8 cellular contexts compared by ENCODE assay signal in genomic region chr14:20970983-20971704, GRCh38. TPM values are rescaled to one million over a fixed set of nuclear protein-coding genes. Genes with fewer than 3 reads are reported as not detected.
DNase-seq lines count a peak whose midpoint lies in the region; ATAC-seq and TF ChIP-seq lines count a peak whose summit lies in the region.

No MANE protein-coding gene starts in this region.

- POLR2A ChIA-PET in BJ (lab: Charles Lee) = interaction anchor here (0.6 kb wide), 1 partner anchor 10 kb away, joined by 4 read pairs; no protein-coding TSS in a partner anchor

- H3K27me3 ChIP-seq in BJ (ENCODE audit: control insufficient read depth, insufficient read depth, low read length) (peaks cover 2% of the 10 kb centered on the region; the same call in 1 of the 2 replicates), right lobe of liver (no peaks in the 10 kb centered on the region)

- peak overlapping the region; percentile 70 for H3K27ac Mint-ChIP-seq in activated CD4-positive, alpha-beta T cell treated with anti-CD3 and anti-CD28 coated beads, Interleukin-2, amount 10 ng/mL, durations not matched to agents 24 days and 14 days
- peak overlapping the region; percentile 68 for H3K27ac Mint-ChIP-seq in dendritic cell treated with granulocyte-macrophage colony-stimulating factor and Interleukin-4, amounts not matched to agents 40 ng/mL and 50 ng/mL, for 4 days

- peaks cover 0 to 12% (median 2%) of the 10 kb centered on the region in 4 donors for H3K4me1 ChIP-seq in right lobe of liver

- H3K36me3 Mint-ChIP-seq in activated CD4-positive, alpha-beta T cell treated with anti-CD3 and anti-CD28 coated beads, Interleukin-2, amount 10 ng/mL, durations not matched to agents 24 days and 14 days (ENCODE audit: low read depth) = no peaks in the 10 kb centered on the region
- H3K36me3 Mint-ChIP-seq in dendritic cell treated with granulocyte-macrophage colony-stimulating factor and Interleukin-4, amounts not matched to agents 40 ng/mL and 50 ng/mL, for 4 days (ENCODE audit: low read depth) = no peaks in the 10 kb centered on the region

- TF ChIP-seq POLR2A in right lobe of liver (IDR thresholded peaks at IDR 0.05) = no peak

- H3K27ac ChIP-seq in right lobe of liver = peak overlapping the region; percentile 47 to 55 (median 54)

- no peaks in the 10 kb centered on the region for H3K9me3 Mint-ChIP-seq in activated CD4-positive, alpha-beta T cell treated with anti-CD3 and anti-CD28 coated beads, Interleukin-2, amount 10 ng/mL, durations not matched to agents 24 days and 14 days
- H3K9me3 Mint-ChIP-seq in dendritic cell treated with granulocyte-macrophage colony-stimulating factor and Interleukin-4, amounts not matched to agents 40 ng/mL and 50 ng/mL, for 4 days = no peaks in the 10 kb centered on the region

- H3K9me3 ChIP-seq in right lobe of liver = no peaks in the 10 kb centered on the region

- intact Hi-C loops in activated CD4-positive, alpha-beta T cell treated with anti-CD3 and anti-CD28 coated beads, Interleukin-2, amount 10 ng/mL, durations not matched to agents 24 days and 14 days (cut with micrococcal nuclease) = loop anchor here (1.0 to 5.0 kb wide), 6 partner anchors 18 to 339 kb away; partner anchors contain the start of genes METTL17 and RNASE4
- intact Hi-C loops in dendritic cell treated with granulocyte-macrophage colony-stimulating factor and Interleukin-4, amounts not matched to agents 40 ng/mL and 50 ng/mL, for 4 days (cut with micrococcal nuclease) = loop anchor here (1.0 to 5.0 kb wide), 3 partner anchors 99 to 274 kb away; no protein-coding TSS in a partner anchor
- intact Hi-C loops in right lobe of liver (cut with DNase I) = no loop called here

- H3K27me3 Mint-ChIP-seq in activated CD4-positive, alpha-beta T cell treated with anti-CD3 and anti-CD28 coated beads, Interleukin-2, amount 10 ng/mL, durations not matched to agents 24 days and 14 days = peaks cover 50% of the 10 kb centered on the region
- H3K27me3 Mint-ChIP-seq in dendritic cell treated with granulocyte-macrophage colony-stimulating factor and Interleukin-4, amounts not matched to agents 40 ng/mL and 50 ng/mL, for 4 days = no peaks in the 10 kb centered on the region

- peak overlapping the region; percentile 92 for H3K4me3 Mint-ChIP-seq in activated CD4-positive, alpha-beta T cell treated with anti-CD3 and anti-CD28 coated beads, Interleukin-2, amount 10 ng/mL, durations not matched to agents 24 days and 14 days
- peak overlapping the region; percentile 84 for H3K4me3 Mint-ChIP-seq in dendritic cell treated with granulocyte-macrophage colony-stimulating factor and Interleukin-4, amounts not matched to agents 40 ng/mL and 50 ng/mL, for 4 days

- WGBS in right lobe of liver (ENCODE audit: insufficient coverage, low coverage, low lambda C conversion rate, missing lambda C conversion rate) = 0% methylated on average over 12 of the region's 47 CpGs

- H3K36me3 ChIP-seq in BJ (ENCODE audit: control insufficient read depth, insufficient read depth, low read length) (no peaks in the 10 kb centered on the region), right lobe of liver (no peaks in the 10 kb centered on the region)

- TF ChIP-seq CTCF in BJ (IDR thresholded peaks at IDR 0.05; ENCODE audit: insufficient read depth, low read depth, low read length) (peak; percentile 100), right lobe of liver (IDR thresholded peaks at IDR 0.05) (peak; percentile 72 to 86 (median 77))

- CTCF ChIA-PET in BJ (lab: Yijun Ruan, JAX) = interaction anchor here (0.5 to 5.6 kb wide), 55 partner anchors 8 to 364 kb away, joined by 3 to 53 read pairs (median 5); partner anchors contain the start of genes ARHGEF40, RNASE2 and SLC39A2

- peak; percentile 95 for ATAC-seq in HG03432 (IDR thresholded peaks at IDR 0.05; ENCODE audit: unreplicated experiment)
- peak; percentile 97 to 99 (median 98) for ATAC-seq in right lobe of liver

- DNase-seq in BJ (ENCODE audit: low read depth) (no peak), GM19238 (ENCODE audit: insufficient read length, low spot score) (peak; percentile 77), NCI-H510A treated with DMSO at 0.1 percent for 48 hours (lab: John Stamatoyannopoulos, UW) (peak; percentile 52), right lobe of liver (peak; percentile 85 to 89 (median 87))
- peak; percentile 95 for DNase-seq in activated CD4-positive, alpha-beta T cell treated with anti-CD3 and anti-CD28 coated beads, Interleukin-2, amount 10 ng/mL, durations not matched to agents 24 days and 14 days
- DNase-seq in stimulated activated CD4-positive, alpha-beta T cell treated with anti-CD3 and anti-CD28 coated beads, Interleukin-4, amount 100 ng/mL, for 1 hour = peak; percentile 80

- H3K4me3 ChIP-seq in BJ (ENCODE audit: low read depth, low read length) (peak overlapping the region; percentile 44), right lobe of liver (peak overlapping the region; percentile 55 to 70 (median 66))

- peaks cover 13% of the 10 kb centered on the region for H3K4me1 Mint-ChIP-seq in activated CD4-positive, alpha-beta T cell treated with anti-CD3 and anti-CD28 coated beads, Interleukin-2, amount 10 ng/mL, durations not matched to agents 24 days and 14 days
- peaks cover 25% of the 10 kb centered on the region for H3K4me1 Mint-ChIP-seq in dendritic cell treated with granulocyte-macrophage colony-stimulating factor and Interleukin-4, amounts not matched to agents 40 ng/mL and 50 ng/mL, for 4 days (ENCODE audit: low read depth)

RNA-seq across cellular contexts. Expression of gene RNASE2, which starts 15.9 kb away (rescaled TPM):
- polyA plus RNA-seq in BJ (2011; rRNA removed) = not detected in 2 replicates
- not detected in 2 replicates for polyA minus RNA-seq in BJ (2011; rRNA and poly(A)+ RNA removed)
- not detected in 2 replicates for total RNA-seq in activated CD4-positive, alpha-beta T cell treated with anti-CD3 and anti-CD28 coated beads, Interleukin-2, amount 10 ng/mL, durations not matched to agents 24 days and 14 days
- total RNA-seq in right lobe of liver = 1 to 10 TPM in 2 of 6 experiments, under 1 TPM in 3, not detected in 1; 0.29 to 1.7 (median 0.81) TPM

RNA-seq across cellular contexts. Expression of gene METTL17, which starts 18.6 kb away (rescaled TPM):
- 49.8 and 56.2 TPM in 2 replicates for polyA plus RNA-seq in BJ (2011; rRNA removed)
- 20.6 and 28.4 TPM in 2 replicates for polyA minus RNA-seq in BJ (2011; rRNA and poly(A)+ RNA removed)
- 94.6 and 99.1 TPM in 2 replicates for total RNA-seq in activated CD4-positive, alpha-beta T cell treated with anti-CD3 and anti-CD28 coated beads, Interleukin-2, amount 10 ng/mL, durations not matched to agents 24 days and 14 days
- total RNA-seq in right lobe of liver = 10 to 100 TPM; 27.5 to 70.7 (median 34.6) TPM

RNA-seq across cellular contexts. Expression of gene SLC39A2, which starts 27.9 kb away (rescaled TPM):
- not detected in 2 replicates for polyA plus RNA-seq in BJ (2011; rRNA removed)
- not detected in 2 replicates for polyA minus RNA-seq in BJ (2011; rRNA and poly(A)+ RNA removed)
- 0.33 TPM in 1 of 2 replicates, not detected in the other for total RNA-seq in activated CD4-positive, alpha-beta T cell treated with anti-CD3 and anti-CD28 coated beads, Interleukin-2, amount 10 ng/mL, durations not matched to agents 24 days and 14 days
- not detected for total RNA-seq in right lobe of liver

RNA-seq across cellular contexts. Expression of gene NDRG2, which starts 53.7 kb away (rescaled TPM):
- polyA plus RNA-seq in BJ (2011; rRNA removed) = 0.83 and 1.1 TPM in 2 replicates
- 0.43 and 0.46 TPM in 2 replicates for polyA minus RNA-seq in BJ (2011; rRNA and poly(A)+ RNA removed)
- total RNA-seq in activated CD4-positive, alpha-beta T cell treated with anti-CD3 and anti-CD28 coated beads, Interleukin-2, amount 10 ng/mL, durations not matched to agents 24 days and 14 days = 1.9 and 2.3 TPM in 2 replicates
- total RNA-seq in right lobe of liver = 100 to 1,000 TPM in 5 of 6 experiments, 10 to 100 TPM in 1; 92.2 to 255 (median 192) TPM

RNA-seq across cellular contexts. Expression of gene TPPP2, which starts 58.9 kb away (rescaled TPM):
- not detected in 2 replicates for polyA plus RNA-seq in BJ (2011; rRNA removed)
- not detected in 2 replicates for polyA minus RNA-seq in BJ (2011; rRNA and poly(A)+ RNA removed)
- not detected in 2 replicates for total RNA-seq in activated CD4-positive, alpha-beta T cell treated with anti-CD3 and anti-CD28 coated beads, Interleukin-2, amount 10 ng/mL, durations not matched to agents 24 days and 14 days
- 1 to 10 TPM in 3 of 6 experiments, under 1 TPM in 3; 0.24 to 3.4 (median 1.6) TPM for total RNA-seq in right lobe of liver

Comparison
In these comparisons a context has a peak if more than half of its experiments do, and no peak if none do; other contexts are left out.
1. intact Hi-C loops: an anchor here in activated CD4-positive, alpha-beta T cell treated with anti-CD3 and anti-CD28 coated beads, Interleukin-2, amount 10 ng/mL, durations not matched to agents 24 days and 14 days (1.0 to 5.0 kb wide) and dendritic cell treated with granulocyte-macrophage colony-stimulating factor and Interleukin-4, amounts not matched to agents 40 ng/mL and 50 ng/mL, for 4 days (1.0 to 5.0 kb wide); none called in right lobe of liver.